In genomic region chr2:44707945-44708645, GRCh38 we compare ENCODE assay signal across 8 cellular contexts.
DNase-seq lines count a peak whose midpoint lies in the region; ATAC-seq, FAIRE-seq and TF ChIP-seq lines count a peak whose summit lies in the region.

No MANE protein-coding gene starts in this region.

- FAIRE-seq in small intestine (lab: Jason Lieb, UNC): no peak

- peaks cover 16 to 23% (median 22%) of the 10 kb centered on the region in 3 donors for H3K4me1 Mint-ChIP-seq in T-cell

- ATAC-seq in SK-N-SH treated with all-trans-retinoic acid at 6 μM for 48 hours (no peak), T-cell (replicated peaks in 1 of 4) (no peak), GM21515 (IDR thresholded peaks at IDR 0.05; ENCODE audit: unreplicated experiment) (no peak)

- H3K4me3 Mint-ChIP-seq in T-cell: peak overlapping the region in 2 of 3 donors; percentile 13 to 35

- H3K79me2 ChIP-seq in SK-N-SH (ENCODE audit: insufficient read depth): no peaks in the 10 kb centered on the region

- DNase-seq in SK-N-SH (no peak), NCI-H146 treated with DMSO at 0.1 percent for 48 hours (lab: John Stamatoyannopoulos, UW; ENCODE audit: unreplicated experiment) (peak; percentile 89), T-cell (no peak), small intestine (peak; percentile 43), foreskin melanocyte (no peak), tibial artery (no peak)

- H4K20me1 ChIP-seq in SK-N-SH (ENCODE audit: insufficient read depth): no peaks in the 10 kb centered on the region

- H3K4me1 ChIP-seq in SK-N-SH (ENCODE audit: control insufficient read depth in 1 of 2, insufficient read depth in 2 of 2, low read depth in 1 of 2, low read length in 1 of 2): peaks cover 0 to 74% of the 10 kb centered on the region in 2 experiments; a peak in 2 of 4 replicates
- no peaks in the 10 kb centered on the region for H3K4me1 ChIP-seq in small intestine (ENCODE audit: control insufficient read depth in 2 of 2, insufficient read depth in 1 of 2, low read depth in 1 of 2, low read length in 1 of 2)
- no peaks in the 10 kb centered on the region for H3K4me1 ChIP-seq in tibial artery

- CTCF ChIA-PET in SK-N-SH (lab: Yijun Ruan, JAX): interaction anchor here (0.7 to 9.1 kb wide), 19 partner anchors 10 to 250 kb away, joined by 3 to 147 read pairs (median 4); no protein-coding TSS in a partner anchor
- CTCF ChIA-PET in T-cell (lab: Charles Lee): interaction anchor here in 1 of 2 donors (0.5 kb wide), 1 partner anchor 11 kb away, joined by 3 read pairs; no protein-coding TSS in a partner anchor

- POLR2A ChIA-PET in SK-N-SH (lab: Yijun Ruan, JAX) (interaction anchor here (0.7 to 3.4 kb wide), 7 partner anchors 17 to 236 kb away, joined by 3 to 26 read pairs (median 5); no protein-coding TSS in a partner anchor), T-cell (lab: Charles Lee) (no interaction called here)

- H3K9ac ChIP-seq in SK-N-SH: no peak overlapping the region

- TF ChIP-seq EP300 in SK-N-SH (IDR thresholded peaks at IDR 0.05; ENCODE audit: borderline replicate concordance in 1 of 2, low read depth in 1 of 2, low read length in 1 of 2): no peak

- no peak for TF ChIP-seq RAD21 in SK-N-SH (IDR thresholded peaks at IDR 0.05; ENCODE audit: low read length)

- H3K4me3 ChIP-seq in SK-N-SH (ENCODE audit: low read depth in 2 of 2, low read length in 1 of 2): no peak overlapping the region
- H3K4me3 ChIP-seq in small intestine (ENCODE audit: low read depth in 1 of 2, low read length in 2 of 2): no peak overlapping the region
- no peak overlapping the region for H3K4me3 ChIP-seq in tibial artery

- H3K27me3 ChIP-seq in SK-N-SH (ENCODE audit: insufficient read depth): no peaks in the 10 kb centered on the region
- H3K27me3 ChIP-seq in small intestine (ENCODE audit: control insufficient read depth in 2 of 2, insufficient read depth in 2 of 2, low read length in 2 of 2): no peaks in the 10 kb centered on the region
- no peaks in the 10 kb centered on the region for H3K27me3 ChIP-seq in tibial artery

- H3K36me3 Mint-ChIP-seq in T-cell: peaks cover 22% of the 10 kb centered on the region

- no peaks in the 10 kb centered on the region for H3K36me3 ChIP-seq in SK-N-SH (replicated peaks in 1 of 2; ENCODE audit: control insufficient read depth in 1 of 2, insufficient read depth in 2 of 2, low read length in 1 of 2)
- H3K36me3 ChIP-seq in small intestine (ENCODE audit: control insufficient read depth in 2 of 2, insufficient read depth in 2 of 2, low read length in 2 of 2): no peaks in the 10 kb centered on the region
- no peaks in the 10 kb centered on the region for H3K36me3 ChIP-seq in tibial artery

- H2AFZ ChIP-seq in SK-N-SH (ENCODE audit: low read depth): no peak overlapping the region

- no peaks in the 10 kb centered on the region for H3K27me3 Mint-ChIP-seq in T-cell

- no peak overlapping the region for H3K27ac Mint-ChIP-seq in T-cell

- intact Hi-C loops in tibial artery (cut with DNase I; ENCODE audit: low total_unique reads): no loop called here

- H3K9me3 ChIP-seq in SK-N-SH (no peaks in the 10 kb centered on the region), small intestine (ENCODE audit: control insufficient read depth, low read depth) (no peaks in the 10 kb centered on the region), tibial artery (no peaks in the 10 kb centered on the region)

- whole genome bisulfite sequencing in SK-N-SH (ENCODE audit: low lambda C conversion rate): 46% methylated on average over 4 of the region's 4 CpGs
- WGBS in small intestine, 3 donors: 21 to 33% (median 26%) methylated on average over 4 of the region's 4 CpGs

- H3K4me2 ChIP-seq in SK-N-SH: no peak overlapping the region

- TF ChIP-seq CTCF in SK-N-SH (IDR thresholded peaks at IDR 0.05) (no peak), tibial artery (IDR thresholded peaks at IDR 0.05) (no peak)

- no peaks in the 10 kb centered on the region for H3K9me2 ChIP-seq in SK-N-SH

- no peaks in the 10 kb centered on the region for H3F3A ChIP-seq in SK-N-SH (replicated peaks; ENCODE audit: insufficient read depth)

- H3K9me3 Mint-ChIP-seq in T-cell: no peaks in the 10 kb centered on the region

- H3K27ac ChIP-seq in SK-N-SH (ENCODE audit: low read depth in 2 of 2, low read length in 1 of 2): peak overlapping the region in 1 of 2 experiments; percentile 100; a peak in 2 of 4 replicates
- no peak overlapping the region for H3K27ac ChIP-seq in small intestine (ENCODE audit: low read depth in 1 of 2, low read length in 1 of 2)
- H3K27ac ChIP-seq in tibial artery: no peak overlapping the region

TF ChIP-seq in SK-N-SH, 30 proteins besides CTCF, POLR2A, EP300 and RAD21:
- peak; percentile 43; the same call in 1 of the 2 replicates for TF ChIP-seq MXI1 (IDR thresholded peaks at IDR 0.05; ENCODE audit: low read depth, low read length)
- no peak for TF ChIP-seq FOSL2 (IDR thresholded peaks at IDR 0.05; ENCODE audit: borderline replicate concordance, low read depth)
- TF ChIP-seq RCOR1 (IDR thresholded peaks at IDR 0.05; ENCODE audit: low read length): no peak
- no peak for TF ChIP-seq JUND (IDR thresholded peaks at IDR 0.05)
- TF ChIP-seq SMC3 (IDR thresholded peaks at IDR 0.05; ENCODE audit: low read depth, low read length): no peak
- no peak for TF ChIP-seq GATA2 (CRISPR knock-in tag; IDR thresholded peaks at IDR 0.05)
- no peak for TF ChIP-seq POLR2AphosphoS5 (IDR thresholded peaks at IDR 0.05; ENCODE audit: low read depth, low read length)
- TF ChIP-seq TEAD4 (IDR thresholded peaks at IDR 0.05; ENCODE audit: borderline replicate concordance, insufficient read depth): no peak

TF ChIP-seq in SK-N-SH treated with all-trans-retinoic acid at 6 μM for 48 hours, 23 proteins besides CTCF, POLR2A, EP300 and RAD21:
- TF ChIP-seq TOX (CRISPR knock-in tag; IDR thresholded peaks at IDR 0.05; ENCODE audit: borderline replicate concordance) (no peak), ZNF70 (CRISPR knock-in tag; IDR thresholded peaks at IDR 0.05) (no peak), ZNF565 (CRISPR knock-in tag; conservative IDR thresholded peaks at IDR 0.05; ENCODE audit: low read depth) (no peak)
- TF ChIP-seq, protein P1, sequence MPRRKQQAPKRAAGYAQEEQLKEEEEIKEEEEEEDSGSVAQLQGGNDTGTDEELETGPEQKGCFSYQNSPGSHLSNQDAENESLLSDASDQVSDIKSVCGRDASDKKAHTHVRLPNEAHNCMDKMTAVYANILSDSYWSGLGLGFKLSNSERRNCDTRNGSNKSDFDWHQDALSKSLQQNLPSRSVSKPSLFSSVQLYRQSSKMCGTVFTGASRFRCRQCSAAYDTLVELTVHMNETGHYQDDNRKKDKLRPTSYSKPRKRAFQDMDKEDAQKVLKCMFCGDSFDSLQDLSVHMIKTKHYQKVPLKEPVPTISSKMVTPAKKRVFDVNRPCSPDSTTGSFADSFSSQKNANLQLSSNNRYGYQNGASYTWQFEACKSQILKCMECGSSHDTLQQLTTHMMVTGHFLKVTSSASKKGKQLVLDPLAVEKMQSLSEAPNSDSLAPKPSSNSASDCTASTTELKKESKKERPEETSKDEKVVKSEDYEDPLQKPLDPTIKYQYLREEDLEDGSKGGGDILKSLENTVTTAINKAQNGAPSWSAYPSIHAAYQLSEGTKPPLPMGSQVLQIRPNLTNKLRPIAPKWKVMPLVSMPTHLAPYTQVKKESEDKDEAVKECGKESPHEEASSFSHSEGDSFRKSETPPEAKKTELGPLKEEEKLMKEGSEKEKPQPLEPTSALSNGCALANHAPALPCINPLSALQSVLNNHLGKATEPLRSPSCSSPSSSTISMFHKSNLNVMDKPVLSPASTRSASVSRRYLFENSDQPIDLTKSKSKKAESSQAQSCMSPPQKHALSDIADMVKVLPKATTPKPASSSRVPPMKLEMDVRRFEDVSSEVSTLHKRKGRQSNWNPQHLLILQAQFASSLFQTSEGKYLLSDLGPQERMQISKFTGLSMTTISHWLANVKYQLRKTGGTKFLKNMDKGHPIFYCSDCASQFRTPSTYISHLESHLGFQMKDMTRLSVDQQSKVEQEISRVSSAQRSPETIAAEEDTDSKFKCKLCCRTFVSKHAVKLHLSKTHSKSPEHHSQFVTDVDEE (CRISPR knock-in tag; IDR thresholded peaks at IDR 0.05): no peak

Comparison
In these comparisons a context has a peak if more than half of its experiments do, and no peak if none do; other contexts are left out.
1. DNase-seq: peak in NCI-H146 treated with DMSO at 0.1 percent for 48 hours (single experiment) and small intestine (single experiment); none in SK-N-SH (single experiment), T-cell (0 of 34), foreskin melanocyte (single experiment) and tibial artery (0 of 2).